ENCODE assay signal across 9 cellular contexts in the genomic region with DNA sequence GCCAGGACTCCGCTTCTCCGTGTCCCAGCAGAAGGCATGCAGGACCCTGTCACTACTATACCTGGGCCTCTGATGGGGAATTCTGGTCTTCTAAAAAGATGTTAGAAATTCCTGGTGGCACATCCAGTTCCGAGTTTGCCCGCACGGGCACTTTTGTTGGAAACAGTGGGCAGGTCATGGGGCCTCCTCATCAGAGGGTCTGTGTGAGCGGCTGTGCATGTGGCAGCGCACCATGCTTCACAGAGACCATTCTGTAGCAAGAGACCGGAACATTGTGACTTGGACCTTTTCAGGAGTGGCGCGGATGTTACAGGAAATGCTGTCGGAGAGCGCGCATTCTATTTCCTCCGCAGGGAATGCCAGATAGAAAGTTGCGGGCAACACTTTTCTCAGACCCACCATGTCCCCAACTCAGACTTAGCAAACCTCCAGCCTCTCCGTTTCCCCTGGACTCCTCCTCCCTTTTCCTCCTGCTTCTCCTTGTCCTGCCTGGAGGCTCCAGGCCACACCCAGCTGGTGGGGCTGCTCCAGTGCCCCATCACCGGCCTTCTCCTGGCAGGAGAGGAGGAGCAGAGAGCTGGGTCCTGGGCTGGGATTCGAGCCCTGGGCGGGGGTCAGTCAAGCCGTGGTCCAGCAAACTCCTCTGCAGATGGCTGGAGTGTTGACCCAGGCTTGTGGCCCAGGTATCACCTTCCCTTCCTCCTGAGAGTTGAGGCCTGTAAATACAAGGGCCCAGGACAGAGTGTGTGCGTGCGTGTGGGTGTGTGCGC. TPM values are rescaled to one million over a fixed set of nuclear protein-coding genes. Genes with fewer than 3 reads are reported as not detected.
A peak's percentile ranks its signal among the peaks of the same experiment; 100 is the strongest.
DNase-seq lines count a peak whose midpoint lies in the region; ATAC-seq and TF ChIP-seq lines count a peak whose summit lies in the region.
"Had no signal": no experiment of that assay in that cellular context is flagged by ENCODE, and none has a peak within 500 bp of the region (broad histone marks: within the 10 kb centered on the region; RNA-seq: fewer than 3 reads in every experiment).

No MANE protein-coding gene starts in this region.

- H3K4me1 ChIP-seq in right atrium auricular region: peaks cover 0 to 82% of the 10 kb centered on the region in 2 donors
- H3K4me1 ChIP-seq in rectal smooth muscle tissue (ENCODE audit: control insufficient read depth, insufficient read depth, low read length): peaks cover 2% of the 10 kb centered on the region
- peaks cover 78% of the 10 kb centered on the region for H3K4me1 ChIP-seq in vagina

- H3K27ac ChIP-seq in right atrium auricular region (peak overlapping the region; percentile 90 to 96), rectal smooth muscle tissue (ENCODE audit: low read depth, low read length) (peak overlapping the region; percentile 6), vagina (peak overlapping the region; percentile 76)

- peaks cover 55% of the 10 kb centered on the region for H3K4me1 Mint-ChIP-seq in glutamatergic neuron (ENCODE audit: low read depth, unreplicated experiment)

- H3K4me3 Mint-ChIP-seq in glutamatergic neuron (ENCODE audit: unreplicated experiment): peak overlapping the region; percentile 54

- H3K9ac ChIP-seq in rectal smooth muscle tissue (ENCODE audit: low read length): no peak overlapping the region

- no peaks in the 10 kb centered on the region for H3K9me3 ChIP-seq in right atrium auricular region
- no peaks in the 10 kb centered on the region for H3K9me3 ChIP-seq in vagina
- H3K9me3 ChIP-seq: thoracic aorta had no signal

- H3K36me3 Mint-ChIP-seq in glutamatergic neuron (ENCODE audit: unreplicated experiment): no peaks in the 10 kb centered on the region

- H3K27me3 ChIP-seq in right atrium auricular region (no peaks in the 10 kb centered on the region), rectal smooth muscle tissue (ENCODE audit: control insufficient read depth, insufficient read depth, low read length) (no peaks in the 10 kb centered on the region), vagina (no peaks in the 10 kb centered on the region)

- TF ChIP-seq CTCF in right atrium auricular region (IDR thresholded peaks at IDR 0.05) (no peak), glutamatergic neuron (IDR thresholded peaks at IDR 0.05; ENCODE audit: partially characterized antibody, unreplicated experiment) (no peak), vagina (IDR thresholded peaks at IDR 0.05) (no peak)

- H3K4me3 ChIP-seq in right atrium auricular region (no peak overlapping the region), rectal smooth muscle tissue (ENCODE audit: low read length) (no peak overlapping the region), vagina (no peak overlapping the region)
- H3K4me3 ChIP-seq: thoracic aorta had no signal

- ATAC-seq in Right ventricle myocardium superior (ENCODE audit: poor library complexity) (no peak), HG03025 (IDR thresholded peaks at IDR 0.05; ENCODE audit: low FRiP score, unreplicated experiment) (no peak), HG02973 (IDR thresholded peaks at IDR 0.05; ENCODE audit: unreplicated experiment) (no peak), GM21447 (IDR thresholded peaks at IDR 0.05; ENCODE audit: unreplicated experiment) (no peak)

- peaks cover 27% of the 10 kb centered on the region for H3K27me3 Mint-ChIP-seq in glutamatergic neuron (ENCODE audit: unreplicated experiment)

- intact Hi-C loops in Right ventricle myocardium superior (cut with DNase I) (no loop called here), vagina (cut with DNase I) (no loop called here)

- TF ChIP-seq POLR2A in vagina (IDR thresholded peaks at IDR 0.05): no peak

- no peak for DNase-seq in right atrium auricular region (ENCODE audit: low spot score)
- DNase-seq in Right ventricle myocardium superior: no peak
- no peak for DNase-seq in glutamatergic neuron
- DNase-seq in vagina (ENCODE audit: extremely low spot score in 2 of 2): no peak

- H3K36me3 ChIP-seq in right atrium auricular region (peaks cover 41% of the 10 kb centered on the region), rectal smooth muscle tissue (ENCODE audit: control insufficient read depth, insufficient read depth, low read length) (peaks cover 20% of the 10 kb centered on the region), vagina (peaks cover 0 to 21% of the 10 kb centered on the region in 2 donors)

- H3K27ac Mint-ChIP-seq in glutamatergic neuron (ENCODE audit: unreplicated experiment): peak overlapping the region; percentile 94

- H3K9me3 Mint-ChIP-seq in glutamatergic neuron (ENCODE audit: unreplicated experiment): peaks cover 42% of the 10 kb centered on the region

RNA-seq across cellular contexts. Expression of gene KLF13, which starts 46.6 kb away (rescaled TPM):
- 10 to 100 TPM; 52.8 to 54.6 TPM for total RNA-seq in right atrium auricular region
- total RNA-seq in Right ventricle myocardium superior: 65.7 TPM
- 141 TPM for total RNA-seq in glutamatergic neuron (ENCODE audit: unreplicated experiment)
- 30.9 TPM for total RNA-seq in vagina

Comparison
In these comparisons a context has a peak if more than half of its experiments do, and no peak if none do; other contexts are left out.
1. H3K27ac ChIP-seq: peak in every context shown above with its lines; median percentile 93 in right atrium auricular region; 76 in vagina; 6 in rectal smooth muscle tissue.